9 cellular contexts compared by ENCODE assay signal in the genomic region with DNA sequence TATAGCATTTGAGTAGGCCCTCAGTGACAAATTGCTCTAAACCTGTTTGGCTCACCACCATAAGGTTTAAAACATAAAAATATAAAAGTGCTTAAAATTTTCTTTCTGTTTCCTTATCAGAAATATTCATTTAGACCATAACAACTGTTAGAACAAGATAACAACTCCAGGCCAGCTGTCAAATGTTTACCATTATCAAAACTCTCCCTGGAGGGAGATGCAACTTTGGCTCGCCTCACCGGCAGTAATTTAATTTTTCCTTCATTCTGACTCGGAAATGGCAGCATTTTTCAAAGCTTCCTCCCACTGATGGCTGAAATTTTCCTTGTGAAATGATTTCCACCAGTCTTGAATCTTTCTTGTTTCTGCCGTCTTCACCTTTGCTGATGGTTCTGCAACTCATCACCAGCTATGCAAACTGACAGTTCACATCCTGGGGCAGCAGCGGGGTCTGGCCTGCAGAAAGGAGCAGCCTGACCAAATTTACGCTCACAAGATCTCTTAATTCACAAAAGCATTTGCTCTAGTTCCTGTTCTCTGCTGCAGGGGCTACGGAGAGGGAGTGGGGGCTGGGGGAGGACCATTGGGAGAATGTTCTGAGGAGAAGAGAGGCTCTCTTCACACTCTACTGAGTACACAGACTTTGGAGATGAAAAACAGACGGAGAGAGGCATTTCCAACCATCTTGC.
DNase-seq lines count a peak whose midpoint lies in the region; ATAC-seq and TF ChIP-seq lines count a peak whose summit lies in the region.
"Had no signal": no experiment of that assay in that cellular context is flagged by ENCODE, and none has a peak within 500 bp of the region (broad histone marks: within the 10 kb centered on the region; RNA-seq: fewer than 3 reads in every experiment).

No MANE protein-coding gene starts in this region.

- no peaks in the 10 kb centered on the region for H3K27me3 ChIP-seq in H9 (ENCODE audit: insufficient read depth, low read length)

- DNase-seq in H9, result no peak
- DNase-seq in T-helper 17 cell, result no peak
- no peak for DNase-seq in left ventricle myocardium superior
- DNase-seq in NCI-H2196 (lab: John Stamatoyannopoulos, UW; ENCODE audit: unreplicated experiment), result no peak
- DNase-seq in COR-L47 (lab: John Stamatoyannopoulos, UW), result no peak
- no peak for DNase-seq in SHP77 treated with DMSO at 0.1 percent for 48 hours (lab: John Stamatoyannopoulos, UW)
- DNase-seq in cerebellar nuclear complex (lab: John Stamatoyannopoulos, UW), result no peak
- DNase-seq: DMS79 had no signal

- no peaks in the 10 kb centered on the region for H3K27me3 Mint-ChIP-seq in H9 (ENCODE audit: low read depth)
- H3K27me3 Mint-ChIP-seq in T-helper 17 cell, result no peaks in the 10 kb centered on the region
- H3K27me3 Mint-ChIP-seq in stimulated activated memory B cell treated with anti-CD40 and anti-IgM and Interleukin-4, amounts not matched to agents 10 μg/mL and 1 μg/mL and 100 μg/mL, for 72 hours, result no peaks in the 10 kb centered on the region

- H3T11ph ChIP-seq in H9 (ENCODE audit: low read length), result no peak overlapping the region

- no peak overlapping the region for H2BK120ac ChIP-seq in H9 (ENCODE audit: low read depth, low read length, poor library complexity, severe bottlenecking)

- H4K5ac ChIP-seq in H9 (ENCODE audit: insufficient read length, low read depth, low read length), result no peak overlapping the region

- no peak overlapping the region for H2BK12ac ChIP-seq in H9 (ENCODE audit: insufficient read length, low read depth, low read length)

- H4K91ac ChIP-seq in H9 (ENCODE audit: insufficient read length, low read depth, low read length), result no peak overlapping the region

- peaks cover 4 to 13% of the 10 kb centered on the region in 2 experiments for H3K4me1 Mint-ChIP-seq in H9
- peaks cover 9% of the 10 kb centered on the region for H3K4me1 Mint-ChIP-seq in T-helper 17 cell
- peaks cover 7% of the 10 kb centered on the region for H3K4me1 Mint-ChIP-seq in stimulated activated memory B cell treated with anti-CD40 and anti-IgM and Interleukin-4, amounts not matched to agents 10 μg/mL and 1 μg/mL and 100 μg/mL, for 72 hours

- H3K9me3 ChIP-seq in H9 (ENCODE audit: control insufficient read depth, low read depth, low read length) (no peaks in the 10 kb centered on the region), T-helper 17 cell (ENCODE audit: control insufficient read depth, low read length, poor library complexity, severe bottlenecking) (no peaks in the 10 kb centered on the region)

- H4K8ac ChIP-seq in H9 (replicated peaks; ENCODE audit: insufficient read length, low read depth, low read length), result no peak overlapping the region

- H3K9me3 Mint-ChIP-seq in H9, result no peaks in the 10 kb centered on the region
- H3K9me3 Mint-ChIP-seq in stimulated activated memory B cell treated with anti-CD40 and anti-IgM and Interleukin-4, amounts not matched to agents 10 μg/mL and 1 μg/mL and 100 μg/mL, for 72 hours, result no peaks in the 10 kb centered on the region

- H3K4ac ChIP-seq in H9 (ENCODE audit: low read depth, low read length), result no peak overlapping the region

- no peak overlapping the region for H3K23ac ChIP-seq in H9 (ENCODE audit: insufficient read length, low read depth, low read length)

- ATAC-seq in T-helper 17 cell, result no peak
- ATAC-seq in left ventricle myocardium superior, result peak; percentile 48
- no peak for ATAC-seq in stimulated activated memory B cell treated with anti-CD40 and anti-IgM and Interleukin-4, amounts not matched to agents 10 μg/mL and 1 μg/mL and 100 μg/mL, for 72 hours

- H3K14ac ChIP-seq in H9 (ENCODE audit: insufficient read depth, low read length), result no peak overlapping the region

- no peaks in the 10 kb centered on the region for H3K23me2 ChIP-seq in H9 (ENCODE audit: insufficient read length, low read depth, low read length, poor library complexity, severe bottlenecking)

- no peak overlapping the region for H3K9ac ChIP-seq in H9 (ENCODE audit: extremely low read depth, insufficient read length, low read length)

- H3K4me1 ChIP-seq in H9 (ENCODE audit: insufficient read depth, low read length), result no peaks in the 10 kb centered on the region; the same call in 1 of the 2 replicates

- H2BK5ac ChIP-seq in H9 (ENCODE audit: insufficient read length, low read length), result no peak overlapping the region

- H3K36me3 Mint-ChIP-seq in H9 (ENCODE audit: insufficient read depth in 1 of 3, low read depth in 3 of 3), result no peaks in the 10 kb centered on the region
- H3K36me3 Mint-ChIP-seq in T-helper 17 cell (ENCODE audit: low read depth), result no peaks in the 10 kb centered on the region
- no peaks in the 10 kb centered on the region for H3K36me3 Mint-ChIP-seq in stimulated activated memory B cell treated with anti-CD40 and anti-IgM and Interleukin-4, amounts not matched to agents 10 μg/mL and 1 μg/mL and 100 μg/mL, for 72 hours

- H3K4me3 Mint-ChIP-seq in H9 (no peak overlapping the region), T-helper 17 cell (no peak overlapping the region)
- no peak overlapping the region for H3K4me3 Mint-ChIP-seq in stimulated activated memory B cell treated with anti-CD40 and anti-IgM and Interleukin-4, amounts not matched to agents 10 μg/mL and 1 μg/mL and 100 μg/mL, for 72 hours

- no peak overlapping the region for H3K4me2 ChIP-seq in H9 (ENCODE audit: insufficient read depth, insufficient read length, low read length)

- H2AFZ ChIP-seq in H9 (ENCODE audit: low read length), result no peak overlapping the region

- no peak overlapping the region for H2BK15ac ChIP-seq in H9 (ENCODE audit: low read depth, low read length)

- no peak overlapping the region for H2BK20ac ChIP-seq in H9 (ENCODE audit: low read depth, low read length, poor library complexity, severe bottlenecking)

- no peaks in the 10 kb centered on the region for H3K79me1 ChIP-seq in H9 (ENCODE audit: insufficient read depth, low read depth, low read length, poor library complexity, severe bottlenecking)

- H3K27ac Mint-ChIP-seq in H9, result peak overlapping the region; percentile 10 to 55 (median 50); a peak in 4 of 7 replicates
- peak overlapping the region; percentile 6 for H3K27ac Mint-ChIP-seq in T-helper 17 cell
- peak overlapping the region; percentile 23 for H3K27ac Mint-ChIP-seq in stimulated activated memory B cell treated with anti-CD40 and anti-IgM and Interleukin-4, amounts not matched to agents 10 μg/mL and 1 μg/mL and 100 μg/mL, for 72 hours

- no peak for TF ChIP-seq CTCF in H9 (conservative IDR thresholded peaks at IDR 0.05)

- intact Hi-C loops in left ventricle myocardium superior (cut with micrococcal nuclease), result no loop called here

- no peak overlapping the region for H3K27ac ChIP-seq in H9 (ENCODE audit: insufficient read length, low read depth, low read length)

- H3K56ac ChIP-seq in H9 (ENCODE audit: insufficient read length, low read depth, low read length), result no peak overlapping the region

- no peak overlapping the region for H2AK5ac ChIP-seq in H9 (ENCODE audit: insufficient read length, low read length)

- H3K79me2 ChIP-seq in H9 (ENCODE audit: insufficient read depth, low read length), result no peaks in the 10 kb centered on the region

- H3K18ac ChIP-seq in H9 (ENCODE audit: insufficient read length, low read depth, low read length), result no peak overlapping the region

- no peaks in the 10 kb centered on the region for H4K20me1 ChIP-seq in H9 (ENCODE audit: control insufficient read depth, insufficient read depth, insufficient read length)

- whole genome bisulfite sequencing in H9 (ENCODE audit: extremely low coverage, insufficient read length, low lambda C conversion rate), result no CpG with 5 or more reads among the region's 8 CpGs
